ENCODE assay signal across 18 cellular contexts in genomic region chr5:180467989-180468731, GRCh38. TPM values are rescaled to one million over a fixed set of nuclear protein-coding genes. Genes with fewer than 3 reads are reported as not detected.
A peak's percentile ranks its signal among the peaks of the same experiment; 100 is the strongest.
DNase-seq lines count a peak whose midpoint lies in the region; ATAC-seq and TF ChIP-seq lines count a peak whose summit lies in the region.
"Had no signal": no experiment of that assay in that cellular context is flagged by ENCODE, and none has a peak within 500 bp of the region (broad histone marks: within the 10 kb centered on the region; RNA-seq: fewer than 3 reads in every experiment).

No MANE protein-coding gene starts in this region.

- H3K23ac ChIP-seq in neuronal stem cell (ENCODE audit: low read depth, low read length, poor library complexity), result no peak overlapping the region

- no CpG with 5 or more reads among the region's 18 CpGs for WGBS in neuronal stem cell (ENCODE audit: extremely low coverage in 2 of 2, insufficient read length in 2 of 2, insufficient replicate concordance in 1 of 2), 2 donors

- no peaks in the 10 kb centered on the region for H3K27me3 ChIP-seq in breast epithelium
- H3K27me3 ChIP-seq in neuronal stem cell (ENCODE audit: control insufficient read depth in 3 of 3, insufficient read depth in 3 of 3, low read depth in 1 of 3, low read length in 3 of 3), result peaks cover 0 to 23% (median 0%) of the 10 kb centered on the region in 3 experiments

- no peak overlapping the region for H4K8ac ChIP-seq in neuronal stem cell (ENCODE audit: low read depth, low read length)

- H3K4me3 ChIP-seq in breast epithelium (no peak overlapping the region), neuronal stem cell (ENCODE audit: low read length in 2 of 2) (no peak overlapping the region)
- H3K4me3 ChIP-seq: GM12878 had no signal

- POLR2A ChIA-PET in MCF 10A (lab: Yijun Ruan, JAX), result interaction anchor here (0.7 to 3.0 kb wide), 5 partner anchors 17 to 178 kb away, joined by 3 to 16 read pairs (median 8); no protein-coding TSS in a partner anchor

- H3K36me3 Mint-ChIP-seq in MCF 10A (ENCODE audit: insufficient read depth, unreplicated experiment) (no peaks in the 10 kb centered on the region), chondrocyte (ENCODE audit: low read depth) (no peaks in the 10 kb centered on the region)
- H3K36me3 Mint-ChIP-seq in stimulated activated naive B cell treated with anti-CD40 and anti-IgM and Interleukin-4, amounts not matched to agents 10 μg/mL and 1 μg/mL and 100 μg/mL, for 72 hours, result no peaks in the 10 kb centered on the region

- H2BK5ac ChIP-seq in neuronal stem cell (ENCODE audit: low read length), result no peak overlapping the region

- H3K4me1 ChIP-seq in breast epithelium, result no peaks in the 10 kb centered on the region
- no peaks in the 10 kb centered on the region for H3K4me1 ChIP-seq in neuronal stem cell (ENCODE audit: control insufficient read depth in 2 of 2, insufficient read depth in 1 of 2, low read depth in 1 of 2, low read length in 2 of 2)

- no peak for TF ChIP-seq CTCF in MCF 10A (IDR thresholded peaks at IDR 0.05; ENCODE audit: unreplicated experiment)
- TF ChIP-seq CTCF in breast epithelium (IDR thresholded peaks at IDR 0.05), result no peak
- TF ChIP-seq CTCF in chondrocyte (IDR thresholded peaks at IDR 0.05), result no peak

- no peak overlapping the region for H3K4ac ChIP-seq in neuronal stem cell (ENCODE audit: low read length)

- BruUV-seq in MCF 10A (replicated peaks; lab: Mats Ljungman, UMichigan), result no TSS peak

- H3K36me3 ChIP-seq in breast epithelium (no peaks in the 10 kb centered on the region), neuronal stem cell (replicated peaks in 1 of 2; ENCODE audit: control insufficient read depth in 2 of 2, insufficient read depth in 2 of 2, low read length in 2 of 2) (no peaks in the 10 kb centered on the region)

- H3K27ac ChIP-seq in breast epithelium (no peak overlapping the region), neuronal stem cell (replicated peaks; ENCODE audit: low read length) (no peak overlapping the region)

- H3K14ac ChIP-seq in neuronal stem cell (ENCODE audit: low read length), result no peak overlapping the region

- intact Hi-C loops in MCF 10A (cut with micrococcal nuclease) (loop anchor here (1.0 to 5.0 kb wide), 3 partner anchors 27 to 139 kb away; no protein-coding TSS in a partner anchor), breast epithelium (cut with DNase I; ENCODE audit: low total_unique reads) (no loop called here)

- no peak for DNase-seq in MCF 10A (ENCODE audit: unreplicated experiment)
- DNase-seq in breast epithelium (ENCODE audit: low spot score in 2 of 2), result no peak
- peak; percentile 83 for DNase-seq in chondrocyte (ENCODE audit: low spot score)
- no peak for DNase-seq in neuronal stem cell (ENCODE audit: low spot score)
- no peak for DNase-seq in effector CD4-positive, alpha-beta T cell
- DNase-seq in amygdala (lab: John Stamatoyannopoulos, UW), result no peak
- no peak for DNase-seq in stimulated activated naive B cell treated with anti-CD40 and anti-IgM and Interleukin-4, amounts not matched to agents 10 μg/mL and 1 μg/mL and 100 μg/mL, for 72 hours
- DNase-seq: EL, H9, Kasumi-1, MM.1S, NCI-H1092, NCI-H1436 treated with DMSO at 0.1 percent for 48 hours, NCI-H2081, NCI-H446 treated with DMSO at 0.1 percent for 48 hours, SHP77 treated with DMSO at 0.1 percent for 48 hours had no signal

- peak overlapping the region; percentile 34 for H3K9ac ChIP-seq in neuronal stem cell (ENCODE audit: low read depth, low read length, poor library complexity)

- H3K79me1 ChIP-seq in neuronal stem cell (ENCODE audit: low read depth, low read length), result no peaks in the 10 kb centered on the region

- no peak overlapping the region for H4K91ac ChIP-seq in neuronal stem cell (ENCODE audit: low read depth, low read length, poor library complexity)

- no peak overlapping the region for H2BK120ac ChIP-seq in neuronal stem cell (ENCODE audit: low read depth, low read length)

- no peak overlapping the region for H2BK12ac ChIP-seq in neuronal stem cell (ENCODE audit: low read length)

- H3K18ac ChIP-seq in neuronal stem cell (ENCODE audit: low read length), result peak overlapping the region; percentile 25

- H3K4me3 Mint-ChIP-seq in MCF 10A (ENCODE audit: unreplicated experiment) (peak overlapping the region; percentile 17), chondrocyte (ENCODE audit: unreplicated experiment) (no peak overlapping the region)
- H3K4me3 Mint-ChIP-seq in stimulated activated naive B cell treated with anti-CD40 and anti-IgM and Interleukin-4, amounts not matched to agents 10 μg/mL and 1 μg/mL and 100 μg/mL, for 72 hours, result no peak overlapping the region
- H3K4me3 Mint-ChIP-seq: CD4-positive, alpha-beta T cell; H9 had no signal

- H3K9me3 Mint-ChIP-seq in MCF 10A (ENCODE audit: unreplicated experiment), result no peaks in the 10 kb centered on the region
- H3K9me3 Mint-ChIP-seq in chondrocyte (ENCODE audit: low read depth), result no peaks in the 10 kb centered on the region
- peaks cover 0 to 3% of the 10 kb centered on the region in 2 donors for H3K9me3 Mint-ChIP-seq in stimulated activated naive B cell treated with anti-CD40 and anti-IgM and Interleukin-4, amounts not matched to agents 10 μg/mL and 1 μg/mL and 100 μg/mL, for 72 hours
- H3K9me3 Mint-ChIP-seq: CD4-positive, alpha-beta T cell had no signal

- H3K27ac Mint-ChIP-seq in MCF 10A (ENCODE audit: low read depth, unreplicated experiment), result peak overlapping the region; percentile 98
- no peak overlapping the region for H3K27ac Mint-ChIP-seq in chondrocyte (ENCODE audit: unreplicated experiment)
- H3K27ac Mint-ChIP-seq in stimulated activated naive B cell treated with anti-CD40 and anti-IgM and Interleukin-4, amounts not matched to agents 10 μg/mL and 1 μg/mL and 100 μg/mL, for 72 hours, result no peak overlapping the region
- H3K27ac Mint-ChIP-seq: CD4-positive, alpha-beta T cell had no signal

- CTCF ChIA-PET in MCF 10A (lab: Yijun Ruan, JAX), result interaction anchor here (0.7 to 11.9 kb wide), 12 partner anchors 8 to 342 kb away, joined by 3 to 212 read pairs (median 4); partner anchors contain the start of genes MAPK9 and RASGEF1C

- no peaks in the 10 kb centered on the region for H3K27me3 Mint-ChIP-seq in MCF 10A (ENCODE audit: insufficient read depth, unreplicated experiment)
- peaks cover 11% of the 10 kb centered on the region for H3K27me3 Mint-ChIP-seq in chondrocyte (ENCODE audit: low read depth)
- H3K27me3 Mint-ChIP-seq in stimulated activated naive B cell treated with anti-CD40 and anti-IgM and Interleukin-4, amounts not matched to agents 10 μg/mL and 1 μg/mL and 100 μg/mL, for 72 hours, result peaks cover 18 to 29% of the 10 kb centered on the region in 2 donors

- H3K9me3 ChIP-seq in breast epithelium (no peaks in the 10 kb centered on the region), neuronal stem cell (replicated peaks in 1 of 2; ENCODE audit: control insufficient read depth in 2 of 2, insufficient read depth in 1 of 2, low read depth in 1 of 2, low read length in 2 of 2) (peaks cover 0 to 2% of the 10 kb centered on the region in 2 donors)

- no peak overlapping the region for H3K4me2 ChIP-seq in neuronal stem cell (ENCODE audit: insufficient read depth, low read length, poor library complexity, severe bottlenecking)

- peak overlapping the region; percentile 29 for H2AK5ac ChIP-seq in neuronal stem cell (ENCODE audit: low read depth, low read length)

- ATAC-seq in stimulated activated naive B cell treated with anti-CD40 and anti-IgM and Interleukin-4, amounts not matched to agents 10 μg/mL and 1 μg/mL and 100 μg/mL, for 72 hours (replicated peaks), result no peak
- ATAC-seq: GM12878 had no signal

- H2BK15ac ChIP-seq in neuronal stem cell (ENCODE audit: low read length), result no peak overlapping the region

- TF ChIP-seq POLR2A in breast epithelium (IDR thresholded peaks at IDR 0.05), result no peak

- peak overlapping the region; percentile 3 for H2AFZ ChIP-seq in neuronal stem cell (ENCODE audit: low read length)

- H3K4me1 Mint-ChIP-seq in MCF 10A (ENCODE audit: insufficient read depth, unreplicated experiment) (peaks cover 18% of the 10 kb centered on the region), chondrocyte (ENCODE audit: low read depth) (peaks cover 6% of the 10 kb centered on the region)
- H3K4me1 Mint-ChIP-seq in stimulated activated naive B cell treated with anti-CD40 and anti-IgM and Interleukin-4, amounts not matched to agents 10 μg/mL and 1 μg/mL and 100 μg/mL, for 72 hours, result no peaks in the 10 kb centered on the region

RNA-seq across cellular contexts. Expression of gene CNOT6, which starts 26.0 kb away (rescaled TPM):
- total RNA-seq in MCF 10A (2022) (67.0 and 73.1 TPM in 2 replicates), breast epithelium (10 to 100 TPM in 2 of 3 donors, 1 to 10 TPM in 1; 9.8 to 26.2 (median 19.0) TPM), chondrocyte (20.4 to 24.7 TPM (median 22.5 TPM) in 3 replicates)
- 38.2 TPM for polyA plus RNA-seq in neuronal stem cell (2013, experiment 1 of 2)
- polyA plus RNA-seq in neuronal stem cell (2013, experiment 2 of 2), result 40.6 TPM
